18 cellular contexts compared by ENCODE assay signal in genomic region chr10:91208645-91209044, GRCh38. TPM values are rescaled to one million over a fixed set of nuclear protein-coding genes. Genes with fewer than 3 reads are reported as not detected.
A peak's percentile ranks its signal among the peaks of the same experiment; 100 is the strongest.
DNase-seq lines count a peak whose midpoint lies in the region; FAIRE-seq and TF ChIP-seq lines count a peak whose summit lies in the region.
"Had no signal": no experiment of that assay in that cellular context is flagged by ENCODE, and none has a peak within 500 bp of the region (broad histone marks: within the 10 kb centered on the region; RNA-seq: fewer than 3 reads in every experiment).

No MANE protein-coding gene starts in this region.

- no peaks in the 10 kb centered on the region for H3K79me2 ChIP-seq in H9 (ENCODE audit: insufficient read depth, low read length)

- no peak overlapping the region for H3K14ac ChIP-seq in H9 (ENCODE audit: insufficient read depth, low read length)

- no peak overlapping the region for H2BK5ac ChIP-seq in H9 (ENCODE audit: insufficient read length, low read length)

- no peak overlapping the region for H2AK5ac ChIP-seq in H9 (ENCODE audit: insufficient read length, low read length)

- H2BK20ac ChIP-seq in H9 (ENCODE audit: low read depth, low read length, poor library complexity, severe bottlenecking) = no peak overlapping the region

- H3K27ac Mint-ChIP-seq in H9 = no peak overlapping the region

- H2BK15ac ChIP-seq in H9 (ENCODE audit: low read depth, low read length) = no peak overlapping the region

- H3K4ac ChIP-seq in H9 (ENCODE audit: low read depth, low read length) = no peak overlapping the region

- DNase-seq in GM12891 (ENCODE audit: insufficient read length, low spot score) (no peak), H9 (no peak), SW480 (ENCODE audit: low spot score) (peak; percentile 4), fibroblast of the aortic adventitia (ENCODE audit: low read depth) (no peak), substantia nigra (lab: John Stamatoyannopoulos, UW) (no peak), midbrain (lab: John Stamatoyannopoulos, UW) (no peak), NCI-H2029 treated with DMSO at 0.1 percent for 48 hours (lab: John Stamatoyannopoulos, UW) (no peak), HTR-8/SVneo (ENCODE audit: insufficient read length, low spot score) (no peak)
- DNase-seq: activated effector memory CD4-positive, alpha-beta T cell treated with anti-CD3 and anti-CD28 coated beads, Interleukin-2, amount 50 U/mL, for 16 hours; BE2C; COR-L47; EL; left colon; NCI-H2081 treated with DMSO at 0.1 percent for 48 hours; NCI-H526 treated with DMSO at 0.1 percent for 48 hours; SJCRH30 had no signal

- no peak overlapping the region for H3K4me3 ChIP-seq in fibroblast of the aortic adventitia (ENCODE audit: low read depth, low read length)
- H3K4me3 ChIP-seq: HAP-1, prostate gland, SJCRH30 had no signal

- H3K4me3 Mint-ChIP-seq in H9 = no peak overlapping the region

- H3T11ph ChIP-seq in H9 (ENCODE audit: low read length) = no peak overlapping the region

- no peaks in the 10 kb centered on the region; the same call in 1 of the 2 replicates for H3K4me1 ChIP-seq in H9 (ENCODE audit: insufficient read depth, low read length)
- H3K4me1 ChIP-seq: prostate gland, SJCRH30 had no signal

- no peak overlapping the region for H4K5ac ChIP-seq in H9 (ENCODE audit: insufficient read length, low read depth, low read length)

- no peaks in the 10 kb centered on the region for H3K9me3 ChIP-seq in H9 (ENCODE audit: control insufficient read depth, low read depth, low read length)
- H3K9me3 ChIP-seq: BE2C, HAP-1, prostate gland, SJCRH30 had no signal

- TF ChIP-seq CTCF in H9 (conservative IDR thresholded peaks at IDR 0.05) = no peak
- TF ChIP-seq CTCF in fibroblast of the aortic adventitia (IDR thresholded peaks at IDR 0.05; ENCODE audit: insufficient read depth, low read length) = peak; percentile 7

- no peak overlapping the region for H3K23ac ChIP-seq in H9 (ENCODE audit: insufficient read length, low read depth, low read length)

- no peak overlapping the region for H4K8ac ChIP-seq in H9 (replicated peaks; ENCODE audit: insufficient read length, low read depth, low read length)

- H3K4me1 Mint-ChIP-seq in H9 = peaks cover 21 to 22% of the 10 kb centered on the region in 2 experiments

- H3K36me3 Mint-ChIP-seq in H9 (ENCODE audit: insufficient read depth in 1 of 3, low read depth in 3 of 3) = no peaks in the 10 kb centered on the region

- H3K27me3 Mint-ChIP-seq in H9 (ENCODE audit: low read depth) = peaks cover 26% of the 10 kb centered on the region

- H3K9me3 Mint-ChIP-seq in H9 = no peaks in the 10 kb centered on the region

- H3K27ac ChIP-seq in H9 (ENCODE audit: insufficient read length, low read depth, low read length) (no peak overlapping the region), substantia nigra (ENCODE audit: low read depth, low read length, poor library complexity, severe bottlenecking) (no peak overlapping the region)
- H3K27ac ChIP-seq: prostate gland, SJCRH30 had no signal

- H4K91ac ChIP-seq in H9 (ENCODE audit: insufficient read length, low read depth, low read length) = no peak overlapping the region

- no peaks in the 10 kb centered on the region for H3K27me3 ChIP-seq in H9 (ENCODE audit: insufficient read depth, low read length)
- H3K27me3 ChIP-seq: BE2C, SJCRH30 had no signal

- FAIRE-seq in GM12891 (lab: Jason Lieb, UNC) (peak; percentile 38), HTR-8/SVneo (lab: Jason Lieb, UNC) (no peak)

- no peaks in the 10 kb centered on the region for H3K79me1 ChIP-seq in H9 (ENCODE audit: insufficient read depth, low read depth, low read length, poor library complexity, severe bottlenecking)

- no peaks in the 10 kb centered on the region for H4K20me1 ChIP-seq in H9 (ENCODE audit: control insufficient read depth, insufficient read depth, insufficient read length)

- H2BK12ac ChIP-seq in H9 (ENCODE audit: insufficient read length, low read depth, low read length) = no peak overlapping the region

- no peak overlapping the region for H3K9ac ChIP-seq in H9 (ENCODE audit: extremely low read depth, insufficient read length, low read length)

- no peaks in the 10 kb centered on the region for H3K23me2 ChIP-seq in H9 (ENCODE audit: insufficient read length, low read depth, low read length, poor library complexity, severe bottlenecking)

- no peak overlapping the region for H3K4me2 ChIP-seq in H9 (ENCODE audit: insufficient read depth, insufficient read length, low read length)

- no peak overlapping the region for H3K56ac ChIP-seq in H9 (ENCODE audit: insufficient read length, low read depth, low read length)

- H2AFZ ChIP-seq in H9 (ENCODE audit: low read length) = peak overlapping the region; percentile 87

- no peak overlapping the region for H3K18ac ChIP-seq in H9 (ENCODE audit: insufficient read length, low read depth, low read length)

- no peak for TF ChIP-seq POLR2A in GM12891 (IDR thresholded peaks at IDR 0.05; ENCODE audit: low read depth, low read length)

- no peak overlapping the region for H2BK120ac ChIP-seq in H9 (ENCODE audit: low read depth, low read length, poor library complexity, severe bottlenecking)

TF ChIP-seq in GM12891, 5 proteins besides CTCF, POLR2A, EP300 and RAD21:
- TF ChIP-seq SPI1 (IDR thresholded peaks at IDR 0.05; ENCODE audit: low read depth, low read length) (no peak), POU2F2 (IDR thresholded peaks at IDR 0.05; ENCODE audit: low read depth, low read length) (no peak), PAX5 (IDR thresholded peaks at IDR 0.05; ENCODE audit: insufficient read depth, low read length, severe bottlenecking) (no peak), POLR2AphosphoS5 (IDR thresholded peaks at IDR 0.05; ENCODE audit: low read depth, low read length) (no peak), TAF1 (IDR thresholded peaks at IDR 0.05; ENCODE audit: low read depth, low read length) (no peak)

RNA-seq across cellular contexts. Expression of gene PCGF5, which starts 11.8 kb away (rescaled TPM):
- polyA plus RNA-seq in GM12891 (2012; ENCODE audit: low read depth, missing spikeins) = 36.7 TPM
- total RNA-seq in H9 (2021) (6.9 and 8.2 TPM in 2 replicates), fibroblast of the aortic adventitia (ENCODE audit: low replicate concordance) (18.2 and 44.8 TPM in 2 replicates)
